Comparison of ENCODE assay signal across 10 cellular contexts in the genomic region with DNA sequence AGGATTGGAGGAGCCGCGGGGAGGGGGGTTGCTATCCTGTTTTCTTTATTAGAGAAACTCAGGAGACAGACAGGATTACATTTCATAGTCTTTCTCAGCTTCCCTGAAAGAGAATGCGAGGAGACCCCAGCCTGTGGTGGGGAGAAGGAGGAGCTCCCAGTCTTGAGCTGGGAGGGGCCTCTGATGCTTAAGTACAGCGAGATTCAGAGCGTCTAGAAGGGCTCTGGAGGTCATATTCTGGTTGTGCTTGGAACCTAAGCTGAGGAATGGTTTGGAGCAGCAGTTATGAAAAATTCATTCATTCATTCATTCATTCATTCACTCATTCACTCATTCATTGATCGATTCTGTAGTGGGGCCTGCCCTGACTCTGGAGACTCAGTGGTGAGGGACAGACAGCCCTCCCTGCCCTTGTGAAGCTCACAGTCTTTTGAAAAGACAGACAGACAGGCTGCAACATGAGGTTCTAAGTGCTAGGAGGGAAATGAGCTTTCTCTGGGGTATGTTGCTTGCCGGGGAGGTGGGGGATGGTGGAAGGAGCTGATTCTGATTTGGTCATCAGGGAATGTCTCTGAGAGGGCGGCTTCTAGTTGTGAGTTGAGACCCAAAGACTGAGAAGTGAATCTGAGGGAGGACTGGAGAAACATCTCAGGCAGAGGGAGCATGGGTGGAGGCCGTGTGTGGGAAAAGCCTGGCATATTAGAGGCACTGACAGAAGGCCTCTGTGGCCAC. TPM values are rescaled to one million over a fixed set of nuclear protein-coding genes. Genes with fewer than 3 reads are reported as not detected.
DNase-seq lines count a peak whose midpoint lies in the region; ATAC-seq and TF ChIP-seq lines count a peak whose summit lies in the region.
"Had no signal": no experiment of that assay in that cellular context is flagged by ENCODE, and none has a peak within 500 bp of the region (broad histone marks: within the 10 kb centered on the region; RNA-seq: fewer than 3 reads in every experiment).

No MANE protein-coding gene starts in this region.

- TF ChIP-seq CTCF in Calu3 (IDR thresholded peaks at IDR 0.05; ENCODE audit: unreplicated experiment) (no peak), OCI-LY3 (IDR thresholded peaks at IDR 0.05; ENCODE audit: low read depth, low read length) (no peak), esophagus muscularis mucosa (IDR thresholded peaks at IDR 0.05) (no peak), nephron progenitor cell (IDR thresholded peaks at IDR 0.05) (no peak), ovary (IDR thresholded peaks at IDR 0.05) (no peak), GM10266 (IDR thresholded peaks at IDR 0.05; ENCODE audit: control insufficient read depth, insufficient read depth, low read depth, missing control alignments) (no peak)

- H3K4me3 Mint-ChIP-seq in Calu3 (ENCODE audit: low read depth, unreplicated experiment): peak overlapping the region; percentile 98
- peak overlapping the region; percentile 90 for H3K4me3 Mint-ChIP-seq in nephron progenitor cell
- H3K4me3 Mint-ChIP-seq in activated T-cell treated with anti-CD3 and anti-CD28 coated beads, Interleukin-2, amount 50 U/mL, for 24 hours: no peak overlapping the region

- WGBS in esophagus muscularis mucosa: 65% methylated on average over 9 of the region's 9 CpGs
- WGBS in ovary, 3 donors: 61 to 66% (median 61%) methylated on average over 9 of the region's 9 CpGs

- BruUV-seq in Calu3 (replicated peaks; lab: Mats Ljungman, UMichigan): no TSS peak

- intact Hi-C loops in Calu3 (cut with micrococcal nuclease; ENCODE audit: unreplicated experiment): loop anchor here (10.0 kb wide), 2 partner anchors 108 to 178 kb away; no protein-coding TSS in a partner anchor
- intact Hi-C loops in esophagus muscularis mucosa (cut with DNase I): loop anchor here (10.0 kb wide), 1 partner anchor 172 kb away; no protein-coding TSS in a partner anchor
- intact Hi-C loops in ovary (cut with DNase I): no loop called here

- H3K27ac Mint-ChIP-seq in Calu3 (ENCODE audit: unreplicated experiment) (peak overlapping the region; percentile 92), nephron progenitor cell (peak overlapping the region; percentile 97)
- no peak overlapping the region for H3K27ac Mint-ChIP-seq in activated T-cell treated with anti-CD3 and anti-CD28 coated beads, Interleukin-2, amount 50 U/mL, for 24 hours

- no peaks in the 10 kb centered on the region for H3K9me3 ChIP-seq in OCI-LY3 (ENCODE audit: insufficient read depth, low read length)
- no peaks in the 10 kb centered on the region for H3K9me3 ChIP-seq in esophagus muscularis mucosa
- H3K9me3 ChIP-seq in ovary: no peaks in the 10 kb centered on the region

- no peak overlapping the region for H3K27ac ChIP-seq in OCI-LY3 (ENCODE audit: low read length)
- H3K27ac ChIP-seq in esophagus muscularis mucosa (replicated peaks in 1 of 4): peak overlapping the region in 3 of 4 donors; percentile 31 to 90 (median 85)
- no peak overlapping the region for H3K27ac ChIP-seq in ovary

- DNase-seq in Calu3 (no peak), esophagus muscularis mucosa (ENCODE audit: extremely low spot score) (no peak), nephron progenitor cell (no peak), ovary (no peak), GM10266 (ENCODE audit: extremely low spot score) (no peak)
- DNase-seq in activated T-cell treated with anti-CD3 and anti-CD28 coated beads, Interleukin-2, amount 50 U/mL, for 24 hours: no peak
- DNase-seq: RPMI8226 had no signal

- peaks cover 18% of the 10 kb centered on the region; the same call in 1 of the 2 replicates for H3K4me1 ChIP-seq in OCI-LY3 (ENCODE audit: low read length)
- peaks cover 17 to 42% (median 38%) of the 10 kb centered on the region in 4 donors for H3K4me1 ChIP-seq in esophagus muscularis mucosa
- H3K4me1 ChIP-seq in ovary (ENCODE audit: insufficient read depth): peaks cover 10% of the 10 kb centered on the region

- CTCF ChIA-PET in Calu3 (lab: Charles Lee): interaction anchor here (0.6 to 3.2 kb wide), 3 partner anchors 45 to 221 kb away, joined by 3 to 16 read pairs (median 3); no protein-coding TSS in a partner anchor

- TF ChIP-seq POLR2A in esophagus muscularis mucosa (IDR thresholded peaks at IDR 0.05; ENCODE audit: low read depth) (no peak), ovary (IDR thresholded peaks at IDR 0.05) (no peak)

- H3K36me3 Mint-ChIP-seq in Calu3 (ENCODE audit: insufficient read depth, unreplicated experiment): peaks cover 51% of the 10 kb centered on the region
- peaks cover 5% of the 10 kb centered on the region for H3K36me3 Mint-ChIP-seq in nephron progenitor cell (ENCODE audit: low read depth)
- H3K36me3 Mint-ChIP-seq in activated T-cell treated with anti-CD3 and anti-CD28 coated beads, Interleukin-2, amount 50 U/mL, for 24 hours (ENCODE audit: low read depth): no peaks in the 10 kb centered on the region
- H3K36me3 Mint-ChIP-seq: IgD-negative memory B cell had no signal

- H2AFZ ChIP-seq in OCI-LY3 (ENCODE audit: low read depth, low read length): no peak overlapping the region

- no peak overlapping the region for H3K9ac ChIP-seq in OCI-LY3 (ENCODE audit: low read length)

- ATAC-seq in GM18502 (IDR thresholded peaks at IDR 0.05; ENCODE audit: poor library complexity, unreplicated experiment): no peak

- peaks cover 24% of the 10 kb centered on the region for H3K4me1 Mint-ChIP-seq in Calu3 (ENCODE audit: low read depth, unreplicated experiment)
- H3K4me1 Mint-ChIP-seq in nephron progenitor cell: peaks cover 53% of the 10 kb centered on the region
- H3K4me1 Mint-ChIP-seq in activated T-cell treated with anti-CD3 and anti-CD28 coated beads, Interleukin-2, amount 50 U/mL, for 24 hours (ENCODE audit: low read depth): peaks cover 35% of the 10 kb centered on the region

- TF ChIP-seq EP300 in esophagus muscularis mucosa (IDR thresholded peaks at IDR 0.05) (no peak), ovary (IDR thresholded peaks at IDR 0.05) (no peak)

- no peaks in the 10 kb centered on the region for H4K20me1 ChIP-seq in OCI-LY3 (ENCODE audit: insufficient read depth, low read length)

- H3K36me3 ChIP-seq in OCI-LY3 (replicated peaks; ENCODE audit: low read depth, low read length) (no peaks in the 10 kb centered on the region), esophagus muscularis mucosa (no peaks in the 10 kb centered on the region), ovary (no peaks in the 10 kb centered on the region)

- H3K27me3 Mint-ChIP-seq in Calu3 (ENCODE audit: unreplicated experiment): no peaks in the 10 kb centered on the region
- H3K27me3 Mint-ChIP-seq in nephron progenitor cell (ENCODE audit: low read depth, poor library complexity): peaks cover 12% of the 10 kb centered on the region
- peaks cover 47% of the 10 kb centered on the region for H3K27me3 Mint-ChIP-seq in activated T-cell treated with anti-CD3 and anti-CD28 coated beads, Interleukin-2, amount 50 U/mL, for 24 hours

- H3K79me2 ChIP-seq in OCI-LY3 (ENCODE audit: low read length): peaks cover 15% of the 10 kb centered on the region

- H3K27me3 ChIP-seq in OCI-LY3 (ENCODE audit: low read depth, low read length): no peaks in the 10 kb centered on the region
- peaks cover 0 to 9% (median 3%) of the 10 kb centered on the region in 4 donors for H3K27me3 ChIP-seq in esophagus muscularis mucosa
- H3K27me3 ChIP-seq in ovary: no peaks in the 10 kb centered on the region

- H3K9me3 Mint-ChIP-seq in Calu3 (ENCODE audit: low read depth, unreplicated experiment) (no peaks in the 10 kb centered on the region), nephron progenitor cell (no peaks in the 10 kb centered on the region)
- no peaks in the 10 kb centered on the region for H3K9me3 Mint-ChIP-seq in activated T-cell treated with anti-CD3 and anti-CD28 coated beads, Interleukin-2, amount 50 U/mL, for 24 hours
- H3K9me3 Mint-ChIP-seq: IgD-negative memory B cell had no signal

- 0 out of 2 replicates have a peak overlapping the region, but pooled peaks have one; percentile 3 for H3K4me2 ChIP-seq in OCI-LY3 (ENCODE audit: low read length)

- H3K4me3 ChIP-seq in OCI-LY3 (ENCODE audit: low read length) (no peak overlapping the region), esophagus muscularis mucosa (no peak overlapping the region), ovary (no peak overlapping the region)

RNA-seq across cellular contexts. Expression of a gene that starts 2.5 kb away (rescaled TPM):
- 23.6 and 29.4 TPM in 2 replicates for total RNA-seq in Calu3 (2022)
- total RNA-seq in esophagus muscularis mucosa: 10 to 100 TPM; 15.4 to 29.0 (median 24.5) TPM
- 10 to 100 TPM in 1 of 7 donors, 1 to 10 TPM in 6; 1.9 to 15.9 (median 5.5) TPM for total RNA-seq in ovary
- 1 to 10 TPM; 2.0 to 8.6 TPM for polyA plus RNA-seq in ovary
- polyA plus RNA-seq: IgD-negative memory B cell had no signal

Comparison
In these comparisons a context has a peak if more than half of its experiments do, and no peak if none do; other contexts are left out.
1. H3K27ac ChIP-seq: peak in esophagus muscularis mucosa (3 of 4); none in OCI-LY3 (single experiment) and ovary (0 of 2).
2. intact Hi-C loops: an anchor here in Calu3 (10.0 kb wide) and esophagus muscularis mucosa (10.0 kb wide); none called in ovary.